26 cellular contexts compared by ENCODE assay signal in the genomic region with DNA sequence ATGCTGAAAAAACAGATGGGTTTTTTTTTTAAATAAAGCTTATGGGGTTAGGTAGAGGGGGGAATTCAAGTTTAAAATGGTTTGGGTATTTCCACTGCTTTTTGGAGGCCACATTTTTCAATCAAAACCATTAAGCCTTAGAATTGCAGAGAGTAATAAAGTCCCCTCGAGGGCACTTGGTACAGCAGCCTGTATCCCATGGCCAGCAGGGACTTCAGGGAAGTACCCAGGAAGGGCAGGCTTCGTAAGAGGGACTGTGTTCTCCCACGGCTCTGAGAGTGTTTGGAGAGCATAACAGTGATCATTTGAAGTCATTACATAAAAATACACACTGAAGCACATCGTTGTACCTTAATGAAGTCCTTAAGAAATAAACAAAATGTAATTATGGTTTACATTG.
A peak's percentile ranks its signal among the peaks of the same experiment; 100 is the strongest.
DNase-seq lines count a peak whose midpoint lies in the region; ATAC-seq and TF ChIP-seq lines count a peak whose summit lies in the region.
"Had no signal": no experiment of that assay in that cellular context is flagged by ENCODE, and none has a peak within 500 bp of the region (broad histone marks: within the 10 kb centered on the region; RNA-seq: fewer than 3 reads in every experiment).

No MANE protein-coding gene starts in this region.

- H3K4me3 ChIP-seq in GM23338 = no peak overlapping the region
- H3K4me3 ChIP-seq in gastrocnemius medialis = no peak overlapping the region
- H3K4me3 ChIP-seq in stomach = no peak overlapping the region
- H3K4me3 ChIP-seq: A549, GM12878, PC-9, SJCRH30 had no signal

- no peaks in the 10 kb centered on the region for H3K79me2 ChIP-seq in GM23338 (replicated peaks; ENCODE audit: insufficient read depth)

- H4K20me1 ChIP-seq in GM23338 (replicated peaks; ENCODE audit: insufficient read depth) = no peaks in the 10 kb centered on the region

- H3K4me2 ChIP-seq in GM23338 = no peak overlapping the region
- H3K4me2 ChIP-seq: A549, PC-9 had no signal

- H3K36me3 Mint-ChIP-seq in GM23338 (ENCODE audit: low read depth) = no peaks in the 10 kb centered on the region
- H3K36me3 Mint-ChIP-seq: CD8-positive, alpha-beta memory T cell; T-cell had no signal

- no peak overlapping the region for H3K27ac ChIP-seq in GM23338 (ENCODE audit: low read depth)
- peak overlapping the region; percentile 94 for H3K27ac ChIP-seq in caudate nucleus (ENCODE audit: low read depth, low read length)
- H3K27ac ChIP-seq in gastrocnemius medialis = no peak overlapping the region
- H3K27ac ChIP-seq in stomach = no peak overlapping the region
- H3K27ac ChIP-seq: A549, C4-2B, PC-9, SJCRH30 had no signal

- DNase-seq in GM23338 (ENCODE audit: low spot score) (no peak), NCI-H1105 treated with DMSO at 0.1 percent for 48 hours (lab: John Stamatoyannopoulos, UW) (peak; percentile 79), caudate nucleus (lab: John Stamatoyannopoulos, UW) (no peak), midbrain (lab: John Stamatoyannopoulos, UW) (peak; percentile 40), NK-92 (lab: John Stamatoyannopoulos, UW; ENCODE audit: unreplicated experiment) (no peak), gastrocnemius medialis (no peak), stomach (no peak)
- DNase-seq: CD8-positive, alpha-beta memory T cell; DMS 273 treated with DMSO at 0.1 percent for 48 hours; DMS79; EL; GDM1; HCEC 1CT; Karpas-422; NCI-H2029; NCI-H2171 treated with DMSO at 0.1 percent for 48 hours; NCI-H748 treated with DMSO at 0.1 percent for 48 hours; PC-9; SJCRH30; T-cell had no signal

- no peak overlapping the region for H3K4me3 Mint-ChIP-seq in GM23338
- H3K4me3 Mint-ChIP-seq: B cell; CD8-positive, alpha-beta memory T cell; T-cell had no signal

- no peak overlapping the region for H2AFZ ChIP-seq in GM23338
- H2AFZ ChIP-seq: PC-9 had no signal

- no peaks in the 10 kb centered on the region for H3K9me3 Mint-ChIP-seq in GM23338

- in situ Hi-C loops in gastrocnemius medialis (cut with MboI; ENCODE audit: low sequenced_read_pairs in 4 of 4) = no loop called here

- H3K27me3 ChIP-seq in GM23338 (ENCODE audit: insufficient read depth) (no peaks in the 10 kb centered on the region), gastrocnemius medialis (no peaks in the 10 kb centered on the region), stomach (no peaks in the 10 kb centered on the region)

- no peaks in the 10 kb centered on the region for H3K9me2 ChIP-seq in GM23338 (ENCODE audit: insufficient read depth)

- H3F3A ChIP-seq in GM23338 (replicated peaks; ENCODE audit: low read depth) = no peaks in the 10 kb centered on the region

- peaks cover 3% of the 10 kb centered on the region for H3K27me3 Mint-ChIP-seq in GM23338 (ENCODE audit: insufficient read depth, low read depth, poor library complexity)
- H3K27me3 Mint-ChIP-seq: B cell, T-cell had no signal

- peaks cover 9% of the 10 kb centered on the region for H3K4me1 Mint-ChIP-seq in GM23338
- H3K4me1 Mint-ChIP-seq: B cell; CD8-positive, alpha-beta memory T cell; T-cell had no signal

- H3K36me3 ChIP-seq in GM23338 (ENCODE audit: insufficient read depth) (no peaks in the 10 kb centered on the region), gastrocnemius medialis (no peaks in the 10 kb centered on the region), stomach (no peaks in the 10 kb centered on the region)
- H3K36me3 ChIP-seq: SJCRH30 had no signal

- WGBS in stomach, 5 donors = 37 to 54% (median 51%) methylated on average over 4 of the region's 4 CpGs

- intact Hi-C loops in gastrocnemius medialis (cut with DNase I; ENCODE audit: low total_unique reads) (no loop called here), stomach (cut with DNase I; ENCODE audit: low total_unique reads) (no loop called here)

- no peaks in the 10 kb centered on the region for H3K4me1 ChIP-seq in GM23338 (ENCODE audit: insufficient read depth)
- no peaks in the 10 kb centered on the region for H3K4me1 ChIP-seq in gastrocnemius medialis
- H3K4me1 ChIP-seq in stomach = no peaks in the 10 kb centered on the region
- H3K4me1 ChIP-seq: A549, SJCRH30 had no signal

- H3K9me3 ChIP-seq in gastrocnemius medialis (no peaks in the 10 kb centered on the region), stomach (no peaks in the 10 kb centered on the region)
- H3K9me3 ChIP-seq: A549, SJCRH30 had no signal

- no peak overlapping the region for H3K27ac Mint-ChIP-seq in GM23338
- H3K27ac Mint-ChIP-seq: B cell; CD8-positive, alpha-beta memory T cell; T-cell had no signal

- TF ChIP-seq EP300 in stomach (IDR thresholded peaks at IDR 0.05) = no peak

- TF ChIP-seq POLR2A in gastrocnemius medialis (IDR thresholded peaks at IDR 0.05) (no peak), stomach (IDR thresholded peaks at IDR 0.05) (no peak)

- ATAC-seq in GM23338 (peak; percentile 56), HG03457 (IDR thresholded peaks at IDR 0.05; ENCODE audit: unreplicated experiment) (no peak), gastrocnemius medialis (no peak)
- ATAC-seq: A549, GM12878, Right ventricle myocardium inferior, T-cell had no signal

- TF ChIP-seq CTCF in GM23338 (conservative IDR thresholded peaks at IDR 0.05; ENCODE audit: low read depth in 2 of 2) (no peak), gastrocnemius medialis (IDR thresholded peaks at IDR 0.05 in 4 of 5, conservative IDR thresholded peaks at IDR 0.05 in 1 of 5) (no peak), stomach (IDR thresholded peaks at IDR 0.05) (no peak)

TF ChIP-seq in GM23338, 12 proteins besides CTCF, POLR2A, EP300 and RAD21 (continues in another document):
- TF ChIP-seq, protein P1, sequence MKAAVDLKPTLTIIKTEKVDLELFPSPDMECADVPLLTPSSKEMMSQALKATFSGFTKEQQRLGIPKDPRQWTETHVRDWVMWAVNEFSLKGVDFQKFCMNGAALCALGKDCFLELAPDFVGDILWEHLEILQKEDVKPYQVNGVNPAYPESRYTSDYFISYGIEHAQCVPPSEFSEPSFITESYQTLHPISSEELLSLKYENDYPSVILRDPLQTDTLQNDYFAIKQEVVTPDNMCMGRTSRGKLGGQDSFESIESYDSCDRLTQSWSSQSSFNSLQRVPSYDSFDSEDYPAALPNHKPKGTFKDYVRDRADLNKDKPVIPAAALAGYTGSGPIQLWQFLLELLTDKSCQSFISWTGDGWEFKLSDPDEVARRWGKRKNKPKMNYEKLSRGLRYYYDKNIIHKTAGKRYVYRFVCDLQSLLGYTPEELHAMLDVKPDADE (IDR thresholded peaks at IDR 0.05) = no peak
- TF ChIP-seq NANOG (IDR thresholded peaks at IDR 0.05; ENCODE audit: borderline replicate concordance) = no peak
- TF ChIP-seq POLR2AphosphoS5 (IDR thresholded peaks at IDR 0.05; ENCODE audit: low read depth) = no peak
- TF ChIP-seq ZNF331 (CRISPR knock-in tag; IDR thresholded peaks at IDR 0.05; ENCODE audit: low read depth) = no peak
- no peak for TF ChIP-seq ZNF114 (CRISPR knock-in tag; IDR thresholded peaks at IDR 0.05)

Comparison
In these comparisons a context has a peak if more than half of its experiments do, and no peak if none do; other contexts are left out.
1. DNase-seq: peak in NCI-H1105 treated with DMSO at 0.1 percent for 48 hours (single experiment) and midbrain (single experiment); none in GM23338 (single experiment), caudate nucleus (0 of 61), NK-92 (single experiment), gastrocnemius medialis (0 of 2) and stomach (single experiment).